Comparison of ENCODE assay signal across 12 cellular contexts in the genomic region with DNA sequence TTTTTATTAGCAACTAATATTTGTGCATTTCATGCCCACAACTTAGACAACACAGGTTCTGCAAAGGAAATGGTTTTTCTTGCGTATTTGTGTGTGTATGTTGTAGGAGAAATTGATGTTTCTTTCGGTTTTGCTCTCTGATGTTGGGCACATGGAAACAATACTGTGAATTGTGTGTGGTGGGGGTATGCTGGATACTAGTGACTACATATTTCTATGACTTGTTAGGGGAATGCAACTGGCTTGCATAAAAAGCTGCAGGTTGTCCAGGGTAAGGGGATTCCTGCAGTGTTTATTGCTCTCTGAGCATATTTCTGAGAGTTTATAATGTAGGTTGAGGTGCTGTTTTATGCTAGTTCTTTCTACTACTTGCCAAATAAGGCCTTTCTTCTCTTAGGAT. TPM values are rescaled to one million over a fixed set of nuclear protein-coding genes. Genes with fewer than 3 reads are reported as not detected.
DNase-seq lines count a peak whose midpoint lies in the region; ATAC-seq and TF ChIP-seq lines count a peak whose summit lies in the region.
"Had no signal": no experiment of that assay in that cellular context is flagged by ENCODE, and none has a peak within 500 bp of the region (broad histone marks: within the 10 kb centered on the region; RNA-seq: fewer than 3 reads in every experiment).

No MANE protein-coding gene starts in this region.

- H3K27me3 ChIP-seq in iPS-15b (ENCODE audit: control insufficient read depth, insufficient read depth, low read length) (no peaks in the 10 kb centered on the region), tibial nerve (peaks cover 0 to 15% of the 10 kb centered on the region in 2 donors)

- H3K4me3 Mint-ChIP-seq in activated naive CD4-positive, alpha-beta T cell treated with anti-CD3 and anti-CD28 coated beads, Interleukin-2, amount 10 ng/mL, durations not matched to agents 7 days and 5 days, result peak overlapping the region; percentile 81
- peak overlapping the region; percentile 85 for H3K4me3 Mint-ChIP-seq in T-helper 2 cell treated with Interferon-gamma antibody and Interleukin-4, amounts not matched to agents 5 μg/mL and 100 μg/mL, for 36 hours

- no peak for TF ChIP-seq CTCF in tibial nerve (IDR thresholded peaks at IDR 0.05)

- H3K4me1 ChIP-seq in iPS-15b (ENCODE audit: control insufficient read depth, insufficient read depth, low read length), result peaks cover 4% of the 10 kb centered on the region
- peaks cover 0 to 27% (median 0%) of the 10 kb centered on the region in 4 donors for H3K4me1 ChIP-seq in tibial nerve

- 12 to 39% methylated on average over 2 of the region's 2 CpGs for WGBS in tibial nerve, 2 donors

- TF ChIP-seq EP300 in tibial nerve (IDR thresholded peaks at IDR 0.05), result no peak

- CTCF ChIA-PET in activated naive CD4-positive, alpha-beta T cell treated with anti-CD3 and anti-CD28 coated beads, Interleukin-2, amount 10 ng/mL, durations not matched to agents 7 days and 5 days (lab: Charles Lee), result interaction anchor here (0.5 to 1.7 kb wide), 3 partner anchors 98 to 209 kb away, joined by 3 to 6 read pairs (median 5); no protein-coding TSS in a partner anchor

- H3K4me3 ChIP-seq in iPS-15b (ENCODE audit: low read depth, low read length), result peak overlapping the region; percentile 75
- peak overlapping the region in 3 of 4 donors; percentile 9 to 60 (median 37) for H3K4me3 ChIP-seq in tibial nerve

- peak overlapping the region; percentile 93 for H3K9ac ChIP-seq in iPS-15b (ENCODE audit: low read depth, low read length)

- no peak for ATAC-seq in HG02588 (IDR thresholded peaks at IDR 0.05; ENCODE audit: unreplicated experiment)

- H3K9me3 ChIP-seq in iPS-15b (ENCODE audit: control insufficient read depth, insufficient read depth, low read length) (peaks cover 2% of the 10 kb centered on the region), tibial nerve (no peaks in the 10 kb centered on the region)

- peaks cover 52% of the 10 kb centered on the region for H3K4me1 Mint-ChIP-seq in activated naive CD4-positive, alpha-beta T cell treated with anti-CD3 and anti-CD28 coated beads, Interleukin-2, amount 10 ng/mL, durations not matched to agents 7 days and 5 days
- peaks cover 32% of the 10 kb centered on the region for H3K4me1 Mint-ChIP-seq in T-helper 2 cell treated with Interferon-gamma antibody and Interleukin-4, amounts not matched to agents 5 μg/mL and 100 μg/mL, for 36 hours (ENCODE audit: low read depth)

- DNase-seq in activated naive CD4-positive, alpha-beta T cell treated with anti-CD3 and anti-CD28 coated beads, Interleukin-2, amount 10 ng/mL, durations not matched to agents 7 days and 5 days, result no peak
- DNase-seq in activated naive CD4-positive, alpha-beta T cell treated with anti-CD3 and anti-CD28 coated beads, Interleukin-2, amount 50 U/mL, for 16 hours, result no peak
- no peak for DNase-seq in T-helper 2 cell treated with Interferon-gamma antibody and Interleukin-4, amounts not matched to agents 5 μg/mL and 100 μg/mL, for 36 hours (ENCODE audit: low spot score)
- DNase-seq in tibial nerve (ENCODE audit: low spot score in 2 of 2) (no peak), SHP77 (lab: John Stamatoyannopoulos, UW) (no peak)
- no peak for DNase-seq in activated CD4-positive, alpha-beta T cell treated with anti-CD3 and anti-CD28 coated beads, Interleukin-2, amount 50 U/mL, for 4 hours
- DNase-seq: nucleus accumbens, OCI-M1, substantia nigra had no signal

- no peaks in the 10 kb centered on the region for H3K9me3 Mint-ChIP-seq in activated naive CD4-positive, alpha-beta T cell treated with anti-CD3 and anti-CD28 coated beads, Interleukin-2, amount 10 ng/mL, durations not matched to agents 7 days and 5 days
- no peaks in the 10 kb centered on the region for H3K9me3 Mint-ChIP-seq in T-helper 2 cell treated with Interferon-gamma antibody and Interleukin-4, amounts not matched to agents 5 μg/mL and 100 μg/mL, for 36 hours

- H3K36me3 ChIP-seq in iPS-15b (ENCODE audit: control insufficient read depth, insufficient read depth, low read length) (no peaks in the 10 kb centered on the region), tibial nerve (no peaks in the 10 kb centered on the region)

- peaks cover 16% of the 10 kb centered on the region for H3K36me3 Mint-ChIP-seq in activated naive CD4-positive, alpha-beta T cell treated with anti-CD3 and anti-CD28 coated beads, Interleukin-2, amount 10 ng/mL, durations not matched to agents 7 days and 5 days
- peaks cover 21% of the 10 kb centered on the region for H3K36me3 Mint-ChIP-seq in T-helper 2 cell treated with Interferon-gamma antibody and Interleukin-4, amounts not matched to agents 5 μg/mL and 100 μg/mL, for 36 hours (ENCODE audit: low read depth)
- H3K36me3 Mint-ChIP-seq: CD14-positive monocyte had no signal

- peak overlapping the region; percentile 93 for H3K27ac Mint-ChIP-seq in activated naive CD4-positive, alpha-beta T cell treated with anti-CD3 and anti-CD28 coated beads, Interleukin-2, amount 10 ng/mL, durations not matched to agents 7 days and 5 days
- H3K27ac Mint-ChIP-seq in T-helper 2 cell treated with Interferon-gamma antibody and Interleukin-4, amounts not matched to agents 5 μg/mL and 100 μg/mL, for 36 hours, result peak overlapping the region; percentile 89

- H3K27me3 Mint-ChIP-seq in activated naive CD4-positive, alpha-beta T cell treated with anti-CD3 and anti-CD28 coated beads, Interleukin-2, amount 10 ng/mL, durations not matched to agents 7 days and 5 days, result no peaks in the 10 kb centered on the region
- H3K27me3 Mint-ChIP-seq in T-helper 2 cell treated with Interferon-gamma antibody and Interleukin-4, amounts not matched to agents 5 μg/mL and 100 μg/mL, for 36 hours (ENCODE audit: low read depth), result no peaks in the 10 kb centered on the region

- peak overlapping the region in 2 of 4 donors; percentile 81 to 88 for H3K27ac ChIP-seq in tibial nerve

- no peak for TF ChIP-seq POLR2A in tibial nerve (IDR thresholded peaks at IDR 0.05)

RNA-seq across cellular contexts. Expression of a gene that starts 11.6 kb away (rescaled TPM):
- total RNA-seq in tibial nerve, result 10 to 100 TPM in 2 of 4 donors, 1 to 10 TPM in 2; 5.0 to 14.5 (median 10.4) TPM

RNA-seq across cellular contexts. Expression of a gene that starts 33.1 kb away (rescaled TPM):
- under 1 TPM in 2 of 4 donors, not detected in 2; 0.21 to 0.30 TPM for total RNA-seq in tibial nerve
